In the genomic region with DNA sequence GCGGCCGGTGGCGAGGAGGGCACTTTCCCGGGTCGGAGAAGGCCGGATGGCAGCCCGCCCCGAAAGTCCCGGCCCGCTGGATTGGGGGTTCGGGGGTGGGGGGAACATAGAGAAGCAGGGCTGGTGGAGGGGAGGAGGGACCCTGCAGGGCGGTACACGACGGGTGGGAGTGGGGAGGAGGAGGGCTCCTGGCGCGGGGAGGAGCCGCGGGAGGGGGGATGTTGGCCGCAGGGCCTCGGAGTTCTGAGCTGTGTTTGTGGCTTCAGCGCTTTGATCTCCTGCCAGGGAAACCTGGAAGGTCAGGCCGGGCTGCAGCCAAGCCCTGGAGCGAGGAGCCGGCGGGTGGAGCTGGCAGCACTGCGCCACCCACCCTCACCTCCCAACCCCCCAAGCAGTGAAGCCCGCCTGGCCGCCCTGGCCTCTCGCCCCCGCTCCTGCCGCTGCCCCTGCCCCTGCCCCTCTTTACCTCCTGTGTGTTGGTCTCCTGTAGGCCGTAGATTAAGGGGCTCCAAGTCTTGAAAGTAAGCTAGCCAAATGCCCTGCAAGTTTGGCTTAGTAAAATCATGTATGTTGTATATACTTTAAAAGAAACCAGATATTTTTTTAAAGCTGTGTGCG, we compare ENCODE assay signal across 8 cellular contexts. TPM values are rescaled to one million over a fixed set of nuclear protein-coding genes. Genes with fewer than 3 reads are reported as not detected.
A peak's percentile ranks its signal among the peaks of the same experiment; 100 is the strongest.
DNase-seq lines count a peak whose midpoint lies in the region; ATAC-seq and TF ChIP-seq lines count a peak whose summit lies in the region.

No MANE protein-coding gene starts in this region.

- TF ChIP-seq CTCF in AG04450 (IDR thresholded peaks at IDR 0.05; ENCODE audit: low read depth, low read length), result no peak
- no peak for TF ChIP-seq CTCF in GM10266 (IDR thresholded peaks at IDR 0.05; ENCODE audit: control insufficient read depth, insufficient read depth, low read depth, missing control alignments)
- no peak for TF ChIP-seq CTCF in GM10248 (IDR thresholded peaks at IDR 0.05; ENCODE audit: control extremely low read depth, extremely low read depth, low read depth, missing control alignments)

- intact Hi-C loops in Right ventricle myocardium inferior (cut with DNase I), result loop anchor here (1.0 kb wide), 1 partner anchor 112 kb away; no protein-coding TSS in a partner anchor

- CTCF ChIA-PET in AG04450 (lab: Charles Lee), result interaction anchor here (0.8 to 1.3 kb wide), 3 partner anchors 10 to 215 kb away, joined by 3 to 6 read pairs (median 3); no protein-coding TSS in a partner anchor
- CTCF ChIA-PET in GM10248 (lab: Yijun Ruan, JAX), result interaction anchor here (2.8 kb wide), 1 partner anchor 10 kb away, joined by 21 read pairs; no protein-coding TSS in a partner anchor

- H3K4me1 Mint-ChIP-seq in activated naive CD8-positive, alpha-beta T cell treated with anti-CD3 and anti-CD28 coated beads, Interleukin-2, amount 10 ng/mL, durations not matched to agents 7 days and 5 days, result peaks cover 12% of the 10 kb centered on the region

- H3K4me3 ChIP-seq in AG04450 (ENCODE audit: low read depth, low read length), result peak overlapping the region; percentile 51

- H3K27me3 Mint-ChIP-seq in activated naive CD8-positive, alpha-beta T cell treated with anti-CD3 and anti-CD28 coated beads, Interleukin-2, amount 10 ng/mL, durations not matched to agents 7 days and 5 days, result peaks cover 65% of the 10 kb centered on the region

- ATAC-seq in activated naive CD8-positive, alpha-beta T cell treated with anti-CD3 and anti-CD28 coated beads, Interleukin-2, amount 10 ng/mL, durations not matched to agents 7 days and 5 days (ENCODE audit: low read depth), result peak; percentile 18
- ATAC-seq in Right ventricle myocardium inferior (peak; percentile 82), GM21619 (IDR thresholded peaks at IDR 0.05; ENCODE audit: unreplicated experiment) (no peak)

- H3K27me3 ChIP-seq in AG04450 (ENCODE audit: control insufficient read depth, insufficient read depth, low read length), result no peaks in the 10 kb centered on the region

- no peaks in the 10 kb centered on the region for H3K36me3 Mint-ChIP-seq in activated naive CD8-positive, alpha-beta T cell treated with anti-CD3 and anti-CD28 coated beads, Interleukin-2, amount 10 ng/mL, durations not matched to agents 7 days and 5 days

- H3K4me3 Mint-ChIP-seq in activated naive CD8-positive, alpha-beta T cell treated with anti-CD3 and anti-CD28 coated beads, Interleukin-2, amount 10 ng/mL, durations not matched to agents 7 days and 5 days, result peak overlapping the region; percentile 73

- peak overlapping the region; percentile 98 for H3K27ac ChIP-seq in AG04450 (ENCODE audit: low read depth, low read length)

- DNase-seq in AG04450 (ENCODE audit: low read depth, low spot score) (no peak), HPDE6-E6E7 (ENCODE audit: extremely low spot score) (peak; percentile 58), Right ventricle myocardium inferior (ENCODE audit: missing footprints) (no peak), nucleus accumbens (lab: John Stamatoyannopoulos, UW) (peak in 37 of 56 donors; percentile 6 to 75 (median 34)), GM10266 (ENCODE audit: extremely low spot score) (no peak), GM10248 (ENCODE audit: extremely low spot score) (no peak)
- no peak for DNase-seq in activated naive CD8-positive, alpha-beta T cell treated with anti-CD3 and anti-CD28 coated beads, Interleukin-2, amount 10 ng/mL, durations not matched to agents 7 days and 5 days

- no peaks in the 10 kb centered on the region for H3K9me3 Mint-ChIP-seq in activated naive CD8-positive, alpha-beta T cell treated with anti-CD3 and anti-CD28 coated beads, Interleukin-2, amount 10 ng/mL, durations not matched to agents 7 days and 5 days

- POLR2A ChIA-PET in AG04450 (lab: Yijun Ruan, JAX), result interaction anchor here (0.7 to 1.3 kb wide), 5 partner anchors 10 to 145 kb away, joined by 3 to 16 read pairs (median 4); no protein-coding TSS in a partner anchor
- POLR2A ChIA-PET in activated naive CD8-positive, alpha-beta T cell treated with anti-CD3 and anti-CD28 coated beads, Interleukin-2, amount 10 ng/mL, durations not matched to agents 7 days and 5 days (lab: Charles Lee), result interaction anchor here (0.5 kb wide), 1 partner anchor 240 kb away, joined by 3 read pairs; no protein-coding TSS in a partner anchor
- POLR2A ChIA-PET in GM10248 (lab: Yijun Ruan, JAX), result no interaction called here

- no peak overlapping the region for H3K27ac Mint-ChIP-seq in activated naive CD8-positive, alpha-beta T cell treated with anti-CD3 and anti-CD28 coated beads, Interleukin-2, amount 10 ng/mL, durations not matched to agents 7 days and 5 days

- no peaks in the 10 kb centered on the region for H3K9me3 ChIP-seq in AG04450 (ENCODE audit: control insufficient read depth, insufficient read depth, low read length)

RNA-seq across cellular contexts. Expression of a gene that starts 30.9 kb away (rescaled TPM):
- polyA plus RNA-seq in AG04450 (2011; rRNA removed), result 0.11 and 0.12 TPM in 2 replicates
- not detected in 2 replicates for polyA minus RNA-seq in AG04450 (2011; rRNA and poly(A)+ RNA removed)
- not detected for total RNA-seq in activated naive CD8-positive, alpha-beta T cell treated with anti-CD3 and anti-CD28 coated beads, Interleukin-2, amount 10 ng/mL, durations not matched to agents 7 days and 5 days
- not detected for total RNA-seq in Right ventricle myocardium inferior

RNA-seq across cellular contexts. Expression of a gene that starts 42.1 kb away (rescaled TPM):
- polyA plus RNA-seq in AG04450 (2011; rRNA removed), result 5.9 and 7.5 TPM in 2 replicates
- polyA minus RNA-seq in AG04450 (2011; rRNA and poly(A)+ RNA removed), result 7.6 and 9.4 TPM in 2 replicates
- under 1 TPM; 0.19 to 0.26 TPM for total RNA-seq in activated naive CD8-positive, alpha-beta T cell treated with anti-CD3 and anti-CD28 coated beads, Interleukin-2, amount 10 ng/mL, durations not matched to agents 7 days and 5 days
- 48.8 TPM for total RNA-seq in Right ventricle myocardium inferior

Comparison
In these comparisons a context has a peak if more than half of its experiments do, and no peak if none do; other contexts are left out.
1. DNase-seq: peak in HPDE6-E6E7 (single experiment) and nucleus accumbens (37 of 56); none in AG04450 (single experiment), activated naive CD8-positive, alpha-beta T cell treated with anti-CD3 and anti-CD28 coated beads, Interleukin-2, amount 10 ng/mL, durations not matched to agents 7 days and 5 days (single experiment), Right ventricle myocardium inferior (single experiment), GM10266 (single experiment) and GM10248 (single experiment).
2. RNA of a gene that starts 42.1 kb away (total RNA-seq): 48.8 TPM in Right ventricle myocardium inferior (single experiment); 0.19 to 0.26 TPM in activated naive CD8-positive, alpha-beta T cell treated with anti-CD3 and anti-CD28 coated beads, Interleukin-2, amount 10 ng/mL, durations not matched to agents 7 days and 5 days; every median in the first group is over 10 times any median in the second.